In the genomic region with DNA sequence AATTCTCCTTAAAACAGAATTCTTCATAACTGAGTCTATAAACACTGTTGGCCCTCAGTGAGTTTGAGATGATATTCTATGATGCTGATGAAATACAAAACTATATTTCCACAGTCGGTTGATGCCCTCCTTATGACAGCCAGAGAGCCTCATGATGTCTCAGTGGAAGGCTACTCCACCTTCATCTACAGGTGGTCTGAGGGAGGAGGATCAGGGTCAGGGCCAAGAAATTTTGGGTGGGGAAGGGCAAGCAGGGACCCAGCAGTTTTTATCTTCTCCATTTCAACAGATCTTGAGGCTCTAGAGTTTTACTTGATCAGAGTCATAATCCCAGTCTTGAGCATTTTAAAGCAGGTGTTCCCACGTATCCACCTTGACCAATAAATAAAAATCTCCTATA, we compare ENCODE assay signal across 2 cellular contexts.
TF ChIP-seq lines count a peak whose summit lies in the region.

No MANE protein-coding gene starts in this region.

TF ChIP-seq in IMR-90, 13 proteins besides CTCF, POLR2A, EP300 and RAD21:
- TF ChIP-seq MXI1 (IDR thresholded peaks at IDR 0.05; ENCODE audit: borderline replicate concordance, low read depth, low read length) (no peak), CHD1 (IDR thresholded peaks at IDR 0.05; ENCODE audit: low read depth, low read length) (no peak), NFE2L2 (IDR thresholded peaks at IDR 0.05; ENCODE audit: low read depth, low read length) (no peak), MAFK (IDR thresholded peaks at IDR 0.05; ENCODE audit: low read depth, low read length) (no peak), CEBPB (IDR thresholded peaks at IDR 0.05; ENCODE audit: low read depth, low read length) (no peak), USF2 (IDR thresholded peaks at IDR 0.05; ENCODE audit: low read depth, low read length) (no peak), SMC3 (IDR thresholded peaks at IDR 0.05; ENCODE audit: low read depth, low read length) (no peak), RCOR1 (IDR thresholded peaks at IDR 0.05; ENCODE audit: insufficient replicate concordance, low read length) (no peak), FOS (IDR thresholded peaks at IDR 0.05; ENCODE audit: low read depth, low read length) (no peak), RFX5 (IDR thresholded peaks at IDR 0.05; ENCODE audit: low read depth, low read length) (no peak), BHLHE40 (IDR thresholded peaks at IDR 0.05; ENCODE audit: low read depth, low read length) (no peak), MAZ (IDR thresholded peaks at IDR 0.05; ENCODE audit: borderline replicate concordance, low read depth, low read length) (no peak)
- TF ChIP-seq, protein P1, sequence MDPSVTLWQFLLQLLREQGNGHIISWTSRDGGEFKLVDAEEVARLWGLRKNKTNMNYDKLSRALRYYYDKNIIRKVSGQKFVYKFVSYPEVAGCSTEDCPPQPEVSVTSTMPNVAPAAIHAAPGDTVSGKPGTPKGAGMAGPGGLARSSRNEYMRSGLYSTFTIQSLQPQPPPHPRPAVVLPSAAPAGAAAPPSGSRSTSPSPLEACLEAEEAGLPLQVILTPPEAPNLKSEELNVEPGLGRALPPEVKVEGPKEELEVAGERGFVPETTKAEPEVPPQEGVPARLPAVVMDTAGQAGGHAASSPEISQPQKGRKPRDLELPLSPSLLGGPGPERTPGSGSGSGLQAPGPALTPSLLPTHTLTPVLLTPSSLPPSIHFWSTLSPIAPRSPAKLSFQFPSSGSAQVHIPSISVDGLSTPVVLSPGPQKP (IDR thresholded peaks at IDR 0.05; ENCODE audit: borderline replicate concordance, low read depth, low read length) = no peak

TF ChIP-seq in K562, 482 proteins besides CTCF, POLR2A, EP300 and RAD21 (continues in another document):
- TF ChIP-seq SAFB2 (IDR thresholded peaks at IDR 0.05; ENCODE audit: borderline replicate concordance, low read depth, low read length, severe bottlenecking) (no peak), SNAPC5 (CRISPR knock-in tag; IDR thresholded peaks at IDR 0.05) (no peak), GABPA (tag; conservative IDR thresholded peaks at IDR 0.05; ENCODE audit: low read depth) (no peak), ZNF445 (CRISPR knock-in tag; IDR thresholded peaks at IDR 0.05; ENCODE audit: low read depth) (no peak), NFE2L1 (tag; IDR thresholded peaks at IDR 0.05; ENCODE audit: borderline replicate concordance, low read depth) (no peak), CHD4 (IDR thresholded peaks at IDR 0.05; ENCODE audit: insufficient read depth, insufficient replicate concordance, low read depth, low read length, poor library complexity, severe bottlenecking) (peak; percentile 22), KDM1A (IDR thresholded peaks at IDR 0.05) (no peak), GTF2E2 (tag; IDR thresholded peaks at IDR 0.05) (peak; percentile 5; the same call in 1 of the 2 replicates), TAF7 (tag; IDR thresholded peaks at IDR 0.05) (no peak), CSDE1 (IDR thresholded peaks at IDR 0.05) (no peak), EP400 (IDR thresholded peaks at IDR 0.05) (no peak), FOXA1 (IDR thresholded peaks at IDR 0.05; ENCODE audit: borderline replicate concordance) (no peak), PHF20 (IDR thresholded peaks at IDR 0.05; ENCODE audit: partially characterized antibody) (no peak), KDM4B (IDR thresholded peaks at IDR 0.05; ENCODE audit: borderline replicate concordance in 2 of 2, low read depth in 1 of 2) (0 out of 4 replicates have a peak, but pooled peaks of 1 of the 2 experiments have one; percentile 19), ZFPM2 (CRISPR knock-in tag; IDR thresholded peaks at IDR 0.05) (0 out of 2 replicates have a peak, but pooled peaks have one; percentile 63), SOX6 (IDR thresholded peaks at IDR 0.05) (no peak), ZNF175 (CRISPR knock-in tag; IDR thresholded peaks at IDR 0.05; ENCODE audit: low read depth) (no peak), MECOM (CRISPR knock-in tag; IDR thresholded peaks at IDR 0.05) (peak; percentile 80), SRSF7 (optimal IDR thresholded peaks at IDR 0.05; ENCODE audit: low read depth, low read length) (no peak), ZSCAN32 (CRISPR knock-in tag; IDR thresholded peaks at IDR 0.05) (no peak), NCOA6 (IDR thresholded peaks at IDR 0.05) (no peak), TEAD2 (tag; IDR thresholded peaks at IDR 0.05) (no peak), DMBX1 (CRISPR knock-in tag; IDR thresholded peaks at IDR 0.05; ENCODE audit: borderline replicate concordance) (peak; percentile 50; the same call in 1 of the 2 replicates), TCF15 (CRISPR knock-in tag; IDR thresholded peaks at IDR 0.05) (peak; percentile 77; the same call in 1 of the 2 replicates), LEF1 (IDR thresholded peaks at IDR 0.05) (0 out of 2 replicates have a peak, but pooled peaks have one; percentile 15), NONO (IDR thresholded peaks at IDR 0.05; ENCODE audit: low read depth in 2 of 2, low read length in 1 of 2) (no peak), ZNF76 (CRISPR knock-in tag; IDR thresholded peaks at IDR 0.05; ENCODE audit: borderline replicate concordance) (no peak), NRF1 (conservative IDR thresholded peaks at IDR 0.05 in 1 of 2, IDR thresholded peaks at IDR 0.05 in 1 of 2) (0 out of 4 replicates have a peak, but pooled peaks of 1 of the 2 experiments have one; percentile 10), FOXO4 (CRISPR knock-in tag; IDR thresholded peaks at IDR 0.05) (0 out of 2 replicates have a peak, but pooled peaks have one; percentile 6), MIER1 (IDR thresholded peaks at IDR 0.05; ENCODE audit: low read depth) (0 out of 2 replicates have a peak, but pooled peaks have one; percentile 1), RCOR1 (IDR thresholded peaks at IDR 0.05; ENCODE audit: borderline replicate concordance in 1 of 2, low read depth in 2 of 2, low read length in 2 of 2) (no peak), SIN3B (IDR thresholded peaks at IDR 0.05; ENCODE audit: low read depth) (no peak), SMARCA4 (IDR thresholded peaks at IDR 0.05) (no peak)
- TF ChIP-seq, protein P2, sequence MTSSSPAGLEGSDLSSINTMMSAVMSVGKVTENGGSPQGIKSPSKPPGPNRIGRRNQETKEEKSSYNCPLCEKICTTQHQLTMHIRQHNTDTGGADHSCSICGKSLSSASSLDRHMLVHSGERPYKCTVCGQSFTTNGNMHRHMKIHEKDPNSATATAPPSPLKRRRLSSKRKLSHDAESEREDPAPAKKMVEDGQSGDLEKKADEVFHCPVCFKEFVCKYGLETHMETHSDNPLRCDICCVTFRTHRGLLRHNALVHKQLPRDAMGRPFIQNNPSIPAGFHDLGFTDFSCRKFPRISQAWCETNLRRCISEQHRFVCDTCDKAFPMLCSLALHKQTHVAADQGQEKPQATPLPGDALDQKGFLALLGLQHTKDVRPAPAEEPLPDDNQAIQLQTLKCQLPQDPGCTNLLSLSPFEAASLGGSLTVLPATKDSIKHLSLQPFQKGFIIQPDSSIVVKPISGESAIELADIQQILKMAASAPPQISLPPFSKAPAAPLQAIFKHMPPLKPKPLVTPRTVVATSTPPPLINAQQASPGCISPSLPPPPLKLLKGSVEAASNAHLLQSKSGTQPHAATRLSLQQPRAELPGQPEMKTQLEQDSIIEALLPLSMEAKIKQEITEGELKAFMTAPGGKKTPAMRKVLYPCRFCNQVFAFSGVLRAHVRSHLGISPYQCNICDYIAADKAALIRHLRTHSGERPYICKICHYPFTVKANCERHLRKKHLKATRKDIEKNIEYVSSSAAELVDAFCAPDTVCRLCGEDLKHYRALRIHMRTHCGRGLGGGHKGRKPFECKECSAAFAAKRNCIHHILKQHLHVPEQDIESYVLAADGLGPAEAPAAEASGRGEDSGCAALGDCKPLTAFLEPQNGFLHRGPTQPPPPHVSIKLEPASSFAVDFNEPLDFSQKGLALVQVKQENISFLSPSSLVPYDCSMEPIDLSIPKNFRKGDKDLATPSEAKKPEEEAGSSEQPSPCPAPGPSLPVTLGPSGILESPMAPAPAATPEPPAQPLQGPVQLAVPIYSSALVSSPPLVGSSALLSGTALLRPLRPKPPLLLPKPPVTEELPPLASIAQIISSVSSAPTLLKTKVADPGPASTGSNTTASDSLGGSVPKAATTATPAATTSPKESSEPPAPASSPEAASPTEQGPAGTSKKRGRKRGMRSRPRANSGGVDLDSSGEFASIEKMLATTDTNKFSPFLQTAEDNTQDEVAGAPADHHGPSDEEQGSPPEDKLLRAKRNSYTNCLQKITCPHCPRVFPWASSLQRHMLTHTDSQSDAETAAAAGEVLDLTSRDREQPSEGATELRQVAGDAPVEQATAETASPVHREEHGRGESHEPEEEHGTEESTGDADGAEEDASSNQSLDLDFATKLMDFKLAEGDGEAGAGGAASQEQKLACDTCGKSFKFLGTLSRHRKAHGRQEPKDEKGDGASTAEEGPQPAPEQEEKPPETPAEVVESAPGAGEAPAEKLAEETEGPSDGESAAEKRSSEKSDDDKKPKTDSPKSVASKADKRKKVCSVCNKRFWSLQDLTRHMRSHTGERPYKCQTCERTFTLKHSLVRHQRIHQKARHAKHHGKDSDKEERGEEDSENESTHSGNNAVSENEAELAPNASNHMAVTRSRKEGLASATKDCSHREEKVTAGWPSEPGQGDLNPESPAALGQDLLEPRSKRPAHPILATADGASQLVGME (CRISPR knock-in tag; IDR thresholded peaks at IDR 0.05) = 0 out of 2 replicates have a peak, but pooled peaks have one; percentile 26
- TF ChIP-seq, protein P3, sequence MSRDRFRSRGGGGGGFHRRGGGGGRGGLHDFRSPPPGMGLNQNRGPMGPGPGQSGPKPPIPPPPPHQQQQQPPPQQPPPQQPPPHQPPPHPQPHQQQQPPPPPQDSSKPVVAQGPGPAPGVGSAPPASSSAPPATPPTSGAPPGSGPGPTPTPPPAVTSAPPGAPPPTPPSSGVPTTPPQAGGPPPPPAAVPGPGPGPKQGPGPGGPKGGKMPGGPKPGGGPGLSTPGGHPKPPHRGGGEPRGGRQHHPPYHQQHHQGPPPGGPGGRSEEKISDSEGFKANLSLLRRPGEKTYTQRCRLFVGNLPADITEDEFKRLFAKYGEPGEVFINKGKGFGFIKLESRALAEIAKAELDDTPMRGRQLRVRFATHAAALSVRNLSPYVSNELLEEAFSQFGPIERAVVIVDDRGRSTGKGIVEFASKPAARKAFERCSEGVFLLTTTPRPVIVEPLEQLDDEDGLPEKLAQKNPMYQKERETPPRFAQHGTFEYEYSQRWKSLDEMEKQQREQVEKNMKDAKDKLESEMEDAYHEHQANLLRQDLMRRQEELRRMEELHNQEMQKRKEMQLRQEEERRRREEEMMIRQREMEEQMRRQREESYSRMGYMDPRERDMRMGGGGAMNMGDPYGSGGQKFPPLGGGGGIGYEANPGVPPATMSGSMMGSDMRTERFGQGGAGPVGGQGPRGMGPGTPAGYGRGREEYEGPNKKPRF (IDR thresholded peaks at IDR 0.05; ENCODE audit: low read depth, low read length) = no peak
- TF ChIP-seq, protein P4, sequence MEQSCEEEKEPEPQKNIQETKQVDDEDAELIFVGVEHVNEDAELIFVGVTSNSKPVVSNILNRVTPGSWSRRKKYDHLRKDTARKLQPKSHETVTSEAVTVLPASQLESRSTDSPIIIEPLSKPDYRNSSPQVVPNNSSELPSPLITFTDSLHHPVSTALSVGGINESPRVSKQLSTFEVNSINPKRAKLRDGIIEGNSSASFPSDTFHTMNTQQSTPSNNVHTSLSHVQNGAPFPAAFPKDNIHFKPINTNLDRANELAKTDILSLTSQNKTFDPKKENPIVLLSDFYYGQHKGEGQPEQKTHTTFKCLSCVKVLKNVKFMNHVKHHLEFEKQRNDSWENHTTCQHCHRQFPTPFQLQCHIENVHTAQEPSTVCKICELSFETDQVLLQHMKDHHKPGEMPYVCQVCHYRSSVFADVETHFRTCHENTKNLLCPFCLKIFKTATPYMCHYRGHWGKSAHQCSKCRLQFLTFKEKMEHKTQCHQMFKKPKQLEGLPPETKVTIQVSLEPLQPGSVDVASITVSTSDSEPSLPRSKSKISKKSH (CRISPR knock-in tag; IDR thresholded peaks at IDR 0.05) = no peak
- TF ChIP-seq, protein P5, sequence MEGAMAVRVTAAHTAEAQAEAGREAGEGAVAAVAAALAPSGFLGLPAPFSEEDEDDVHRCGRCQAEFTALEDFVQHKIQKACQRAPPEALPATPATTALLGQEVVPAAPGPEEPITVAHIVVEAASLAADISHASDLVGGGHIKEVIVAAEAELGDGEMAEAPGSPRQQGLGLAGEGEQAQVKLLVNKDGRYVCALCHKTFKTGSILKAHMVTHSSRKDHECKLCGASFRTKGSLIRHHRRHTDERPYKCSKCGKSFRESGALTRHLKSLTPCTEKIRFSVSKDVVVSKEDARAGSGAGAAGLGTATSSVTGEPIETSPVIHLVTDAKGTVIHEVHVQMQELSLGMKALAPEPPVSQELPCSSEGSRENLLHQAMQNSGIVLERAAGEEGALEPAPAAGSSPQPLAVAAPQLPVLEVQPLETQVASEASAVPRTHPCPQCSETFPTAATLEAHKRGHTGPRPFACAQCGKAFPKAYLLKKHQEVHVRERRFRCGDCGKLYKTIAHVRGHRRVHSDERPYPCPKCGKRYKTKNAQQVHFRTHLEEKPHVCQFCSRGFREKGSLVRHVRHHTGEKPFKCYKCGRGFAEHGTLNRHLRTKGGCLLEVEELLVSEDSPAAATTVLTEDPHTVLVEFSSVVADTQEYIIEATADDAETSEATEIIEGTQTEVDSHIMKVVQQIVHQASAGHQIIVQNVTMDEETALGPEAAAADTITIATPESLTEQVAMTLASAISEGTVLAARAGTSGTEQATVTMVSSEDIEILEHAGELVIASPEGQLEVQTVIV (CRISPR knock-in tag; IDR thresholded peaks at IDR 0.05; ENCODE audit: borderline replicate concordance) = 0 out of 2 replicates have a peak, but pooled peaks have one; percentile 8
- TF ChIP-seq, protein P6, sequence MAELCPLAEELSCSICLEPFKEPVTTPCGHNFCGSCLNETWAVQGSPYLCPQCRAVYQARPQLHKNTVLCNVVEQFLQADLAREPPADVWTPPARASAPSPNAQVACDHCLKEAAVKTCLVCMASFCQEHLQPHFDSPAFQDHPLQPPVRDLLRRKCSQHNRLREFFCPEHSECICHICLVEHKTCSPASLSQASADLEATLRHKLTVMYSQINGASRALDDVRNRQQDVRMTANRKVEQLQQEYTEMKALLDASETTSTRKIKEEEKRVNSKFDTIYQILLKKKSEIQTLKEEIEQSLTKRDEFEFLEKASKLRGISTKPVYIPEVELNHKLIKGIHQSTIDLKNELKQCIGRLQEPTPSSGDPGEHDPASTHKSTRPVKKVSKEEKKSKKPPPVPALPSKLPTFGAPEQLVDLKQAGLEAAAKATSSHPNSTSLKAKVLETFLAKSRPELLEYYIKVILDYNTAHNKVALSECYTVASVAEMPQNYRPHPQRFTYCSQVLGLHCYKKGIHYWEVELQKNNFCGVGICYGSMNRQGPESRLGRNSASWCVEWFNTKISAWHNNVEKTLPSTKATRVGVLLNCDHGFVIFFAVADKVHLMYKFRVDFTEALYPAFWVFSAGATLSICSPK (IDR thresholded peaks at IDR 0.05; ENCODE audit: borderline replicate concordance) = no peak
